25 cellular contexts compared by ENCODE assay signal in the genomic region with DNA sequence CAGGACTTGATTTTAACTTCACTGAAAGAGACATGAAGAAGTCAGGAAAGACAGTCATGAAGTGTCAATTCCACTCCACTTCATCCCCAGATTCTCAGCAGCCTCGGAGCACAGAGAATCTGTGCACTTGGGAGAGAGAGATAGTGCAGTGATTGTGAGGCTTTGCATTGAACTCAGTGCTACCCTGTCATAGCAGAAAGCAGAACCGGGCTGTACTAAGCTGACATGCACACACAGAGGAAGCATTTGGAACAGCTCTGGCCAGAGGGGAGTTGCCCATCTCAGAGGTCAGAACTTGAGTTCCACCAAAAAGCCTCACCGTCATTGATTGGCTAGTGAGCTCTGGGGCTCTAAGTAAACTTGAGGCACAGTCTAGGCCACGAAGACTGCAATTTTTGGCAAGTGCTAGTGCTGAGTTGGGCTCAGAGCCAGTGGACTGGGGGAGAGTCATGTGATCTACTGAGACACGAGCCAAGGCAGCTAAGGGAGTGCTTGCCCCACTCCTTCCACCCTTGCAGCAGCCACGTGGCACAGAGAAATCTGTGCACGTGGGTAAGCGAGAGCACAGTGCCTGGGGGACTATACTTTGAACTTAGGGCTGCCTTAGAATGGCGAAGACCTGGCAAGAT.
DNase-seq lines count a peak whose midpoint lies in the region; ATAC-seq and TF ChIP-seq lines count a peak whose summit lies in the region.
"Had no signal": no experiment of that assay in that cellular context is flagged by ENCODE, and none has a peak within 500 bp of the region (broad histone marks: within the 10 kb centered on the region; RNA-seq: fewer than 3 reads in every experiment).

No MANE protein-coding gene starts in this region.

- no peak overlapping the region for H3K9ac ChIP-seq in smooth muscle cell (ENCODE audit: low read depth)

- no peak for TF ChIP-seq EP300 in gastroesophageal sphincter (IDR thresholded peaks at IDR 0.05)

- H3F3A ChIP-seq in GM23338 (replicated peaks; ENCODE audit: low read depth) (no peaks in the 10 kb centered on the region), smooth muscle cell (ENCODE audit: low read depth) (no peaks in the 10 kb centered on the region)

- ATAC-seq in GM23338 (no peak), gastroesophageal sphincter (peak; percentile 25), mucosa of descending colon (peak; percentile 43)
- ATAC-seq: activated CD8-positive, alpha-beta T cell treated with anti-CD3 and anti-CD28 coated beads for 36 hours; natural killer cell had no signal

- no peak for DNase-seq in GM23338 (ENCODE audit: low spot score)
- peak; percentile 30 for DNase-seq in RPMI8226
- DNase-seq in mucosa of descending colon, result peak in 2 of 3 donors; percentile 21 to 41
- DNase-seq in SKM-1 treated with dmso at 0.1 percent for 144 hours (lab: John Stamatoyannopoulos, UW; ENCODE audit: unreplicated experiment), result no peak
- DNase-seq in SW480 (ENCODE audit: low spot score), result no peak
- no peak for DNase-seq in GF-D8 (lab: John Stamatoyannopoulos, UW)
- DNase-seq in smooth muscle cell (lab: John Stamatoyannopoulos, UW; ENCODE audit: unreplicated experiment), result no peak
- DNase-seq: activated CD4-positive, CD25-positive, alpha-beta regulatory T cell; activated CD8-positive, alpha-beta T cell treated with anti-CD3 and anti-CD28 coated beads for 36 hours; activated naive CD4-positive, alpha-beta T cell; activated T-cell treated with anti-CD3 and anti-CD28 coated beads, Interleukin-2, amount 50 U/mL, for 1 hour; amniotic stem cell; effector memory CD4-positive, alpha-beta T cell; hippocampal formation; mesendoderm; natural killer cell; NCI-H1930; NCI-H2227 treated with DMSO at 0.1 percent for 48 hours; stimulated activated naive CD4-positive, alpha-beta T cell treated with Interleukin-2 at 50 U/mL for 16 hours; T-helper 9 cell; tibial artery had no signal

- peaks cover 5% of the 10 kb centered on the region for H3K27me3 Mint-ChIP-seq in GM23338 (ENCODE audit: insufficient read depth, low read depth, poor library complexity)
- H3K27me3 Mint-ChIP-seq: activated CD8-positive, alpha-beta T cell treated with anti-CD3 and anti-CD28 coated beads for 36 hours; central memory CD8-positive, alpha-beta T cell had no signal

- H2AFZ ChIP-seq in GM23338, result 0 out of 2 replicates have a peak overlapping the region, but pooled peaks have one; percentile 38
- no peak overlapping the region for H2AFZ ChIP-seq in smooth muscle cell (ENCODE audit: low read depth)

- H3K9me2 ChIP-seq in GM23338 (ENCODE audit: insufficient read depth), result peaks cover 4% of the 10 kb centered on the region; the same call in 1 of the 2 replicates

- whole genome bisulfite sequencing in gastroesophageal sphincter (ENCODE audit: low coverage in 1 of 2), 2 donors, result 20 to 60% methylated on average over 1 to 8 of the region's 9 CpGs
- 85% methylated on average over 9 of the region's 9 CpGs for WGBS in smooth muscle cell (ENCODE audit: low lambda C conversion rate)

- no peaks in the 10 kb centered on the region for H3K27me3 ChIP-seq in GM23338 (ENCODE audit: insufficient read depth)
- H3K27me3 ChIP-seq in gastroesophageal sphincter, result no peaks in the 10 kb centered on the region
- H3K27me3 ChIP-seq in smooth muscle cell (ENCODE audit: low read depth), result no peaks in the 10 kb centered on the region
- H3K27me3 ChIP-seq: Peyer's patch, tibial artery had no signal

- H3K9me3 ChIP-seq in gastroesophageal sphincter, result no peaks in the 10 kb centered on the region
- H3K9me3 ChIP-seq in mucosa of descending colon, result no peaks in the 10 kb centered on the region
- H3K9me3 ChIP-seq in smooth muscle cell (replicated peaks; ENCODE audit: low read depth), result no peaks in the 10 kb centered on the region
- H3K9me3 ChIP-seq: Peyer's patch, tibial artery had no signal

- intact Hi-C loops in mucosa of descending colon (cut with DNase I, micrococcal nuclease), result no loop called here

- H3K27ac ChIP-seq in GM23338 (ENCODE audit: low read depth) (no peak overlapping the region), gastroesophageal sphincter (no peak overlapping the region), smooth muscle cell (ENCODE audit: low read depth) (no peak overlapping the region)
- H3K27ac ChIP-seq: HL-60, Peyer's patch, tibial artery had no signal

- no peak overlapping the region for H3K27ac Mint-ChIP-seq in GM23338
- H3K27ac Mint-ChIP-seq: activated CD8-positive, alpha-beta T cell treated with anti-CD3 and anti-CD28 coated beads for 36 hours; natural killer cell had no signal

- no peaks in the 10 kb centered on the region for H3K79me2 ChIP-seq in GM23338 (replicated peaks; ENCODE audit: insufficient read depth)
- H3K79me2 ChIP-seq in smooth muscle cell (ENCODE audit: low read depth), result no peaks in the 10 kb centered on the region

- H3K4me1 Mint-ChIP-seq in GM23338, result no peaks in the 10 kb centered on the region
- H3K4me1 Mint-ChIP-seq: central memory CD8-positive, alpha-beta T cell; natural killer cell had no signal

- H4K20me1 ChIP-seq in GM23338 (replicated peaks; ENCODE audit: insufficient read depth), result no peaks in the 10 kb centered on the region
- H4K20me1 ChIP-seq in smooth muscle cell (ENCODE audit: low read depth), result no peaks in the 10 kb centered on the region

- no peak overlapping the region for H3K4me3 Mint-ChIP-seq in GM23338
- H3K4me3 Mint-ChIP-seq: activated CD8-positive, alpha-beta T cell treated with anti-CD3 and anti-CD28 coated beads for 36 hours; central memory CD8-positive, alpha-beta T cell; natural killer cell had no signal

- H3K36me3 Mint-ChIP-seq in GM23338 (ENCODE audit: low read depth), result no peaks in the 10 kb centered on the region
- H3K36me3 Mint-ChIP-seq: natural killer cell had no signal

- H3K4me2 ChIP-seq in GM23338, result no peak overlapping the region
- H3K4me2 ChIP-seq in smooth muscle cell, result no peak overlapping the region

- H3K36me3 ChIP-seq in GM23338 (ENCODE audit: insufficient read depth) (no peaks in the 10 kb centered on the region), gastroesophageal sphincter (no peaks in the 10 kb centered on the region), mucosa of descending colon (ENCODE audit: low read depth) (no peaks in the 10 kb centered on the region), smooth muscle cell (ENCODE audit: low read depth) (no peaks in the 10 kb centered on the region)
- H3K36me3 ChIP-seq: Peyer's patch, tibial artery had no signal

- TF ChIP-seq CTCF in GM23338 (conservative IDR thresholded peaks at IDR 0.05; ENCODE audit: low read depth in 2 of 2) (no peak), gastroesophageal sphincter (IDR thresholded peaks at IDR 0.05) (no peak), mucosa of descending colon (IDR thresholded peaks at IDR 0.05) (no peak), smooth muscle cell (IDR thresholded peaks at IDR 0.05; ENCODE audit: borderline replicate concordance, insufficient read depth, poor library complexity, severe bottlenecking) (no peak)

- no peaks in the 10 kb centered on the region; the same call in 2 of the 3 replicates for H3K9me3 Mint-ChIP-seq in GM23338
- H3K9me3 Mint-ChIP-seq: activated CD8-positive, alpha-beta T cell treated with anti-CD3 and anti-CD28 coated beads for 36 hours had no signal

- H3K4me1 ChIP-seq in GM23338 (ENCODE audit: insufficient read depth) (no peaks in the 10 kb centered on the region), gastroesophageal sphincter (peaks cover 0 to 22% (median 0%) of the 10 kb centered on the region in 3 donors), mucosa of descending colon (ENCODE audit: low read depth) (peaks cover 9% of the 10 kb centered on the region), smooth muscle cell (ENCODE audit: low read depth) (no peaks in the 10 kb centered on the region)
- H3K4me1 ChIP-seq: Peyer's patch had no signal

- no peak for TF ChIP-seq POLR2A in gastroesophageal sphincter (IDR thresholded peaks at IDR 0.05)

- H3K4me3 ChIP-seq in GM23338, result no peak overlapping the region
- no peak overlapping the region for H3K4me3 ChIP-seq in gastroesophageal sphincter
- H3K4me3 ChIP-seq in mucosa of descending colon, result no peak overlapping the region
- no peak overlapping the region for H3K4me3 ChIP-seq in smooth muscle cell
- H3K4me3 ChIP-seq: Peyer's patch, tibial artery had no signal

Comparison
In these comparisons a context has a peak if more than half of its experiments do, and no peak if none do; other contexts are left out.
1. DNase-seq: peak in RPMI8226 (single experiment) and mucosa of descending colon (2 of 3); none in GM23338 (single experiment), SKM-1 treated with dmso at 0.1 percent for 144 hours (single experiment), SW480 (single experiment), GF-D8 (single experiment) and smooth muscle cell (single experiment).